Comparison of ENCODE assay signal across 9 cellular contexts in genomic region chr3:33385423-33385822, GRCh38. TPM values are rescaled to one million over a fixed set of nuclear protein-coding genes. Genes with fewer than 3 reads are reported as not detected.
DNase-seq lines count a peak whose midpoint lies in the region; FAIRE-seq and TF ChIP-seq lines count a peak whose summit lies in the region.
"Had no signal": no experiment of that assay in that cellular context is flagged by ENCODE, and none has a peak within 500 bp of the region (broad histone marks: within the 10 kb centered on the region; RNA-seq: fewer than 3 reads in every experiment).

No MANE protein-coding gene starts in this region.

- CTCF ChIA-PET in PC-9 (lab: Charles Lee), result no interaction called here

- POLR2A ChIA-PET in PC-9 (lab: Charles Lee; ENCODE audit: unreplicated experiment), result interaction anchor here (0.6 kb wide), 1 partner anchor 297 kb away, joined by 4 read pairs; no protein-coding TSS in a partner anchor

- no peak overlapping the region for H3K4me2 ChIP-seq in PC-9

- H3K9me2 ChIP-seq in PC-9 (ENCODE audit: insufficient read depth), result no peaks in the 10 kb centered on the region

- H3K27me3 ChIP-seq in bronchial epithelial cell (ENCODE audit: control insufficient read depth, insufficient read depth, low read length) (no peaks in the 10 kb centered on the region), PC-9 (ENCODE audit: insufficient read depth, low read depth) (no peaks in the 10 kb centered on the region)
- H3K27me3 ChIP-seq: body of pancreas had no signal

- FAIRE-seq in bronchial epithelial cell (lab: Jason Lieb, UNC), result no peak
- FAIRE-seq: D721Med had no signal

- no peak overlapping the region for H2AFZ ChIP-seq in PC-9

- no peak overlapping the region for H3K27ac ChIP-seq in PC-9
- H3K27ac ChIP-seq: body of pancreas had no signal

- no peaks in the 10 kb centered on the region for H3F3A ChIP-seq in PC-9 (ENCODE audit: insufficient read depth, low read depth)

- H3K4me3 ChIP-seq in bronchial epithelial cell (ENCODE audit: low read depth, low read length) (no peak overlapping the region), PC-9 (no peak overlapping the region)
- H3K4me3 ChIP-seq: body of pancreas had no signal

- no peaks in the 10 kb centered on the region for H3K4me1 ChIP-seq in PC-9 (replicated peaks; ENCODE audit: insufficient read depth)
- H3K4me1 ChIP-seq: body of pancreas had no signal

- no peaks in the 10 kb centered on the region for H4K20me1 ChIP-seq in PC-9 (ENCODE audit: insufficient read depth)

- H3K36me3 ChIP-seq in bronchial epithelial cell (ENCODE audit: control insufficient read depth, insufficient read depth, low read length), result peaks cover 7% of the 10 kb centered on the region
- H3K36me3 ChIP-seq in PC-9 (ENCODE audit: low read depth), result no peaks in the 10 kb centered on the region

- DNase-seq in LHCN-M2 (ENCODE audit: low read depth) (peak; percentile 14), bronchial epithelial cell (ENCODE audit: low read depth) (peak; percentile 35), PC-9 (no peak), NCI-H526 (lab: John Stamatoyannopoulos, UW) (no peak), NCI-H1436 (lab: John Stamatoyannopoulos, UW) (no peak)
- DNase-seq in activated CD4-positive, alpha-beta T cell treated with anti-CD3 and anti-CD28 coated beads for 4 hours, result peak; percentile 6
- peak; percentile 3 for DNase-seq in stimulated activated CD8-positive, alpha-beta memory T cell treated with anti-CD3 and anti-CD28 coated beads, Interleukin-15, amount 100 ng/mL, for 24 hours (ENCODE audit: low read depth)
- DNase-seq: body of pancreas had no signal

- BruUV-seq in PC-9 (replicated peaks; lab: Mats Ljungman, UMichigan), result no TSS peak

- intact Hi-C loops in PC-9 (cut with micrococcal nuclease; ENCODE audit: unreplicated experiment), result no loop called here

- no peak for TF ChIP-seq CTCF in bronchial epithelial cell (IDR thresholded peaks at IDR 0.05; ENCODE audit: insufficient read depth, low read length, severe bottlenecking)
- TF ChIP-seq CTCF in PC-9 (conservative IDR thresholded peaks at IDR 0.05), result no peak

- no peaks in the 10 kb centered on the region for H3K9me3 ChIP-seq in PC-9 (ENCODE audit: insufficient read depth, low read depth)
- H3K9me3 ChIP-seq: body of pancreas had no signal

- no peaks in the 10 kb centered on the region for H3K79me2 ChIP-seq in PC-9 (ENCODE audit: low read depth)

RNA-seq across cellular contexts. Expression of gene UBP1, which starts 54.8 kb away (rescaled TPM):
- total RNA-seq in LHCN-M2 (2014; rRNA removed) (35.9 and 37.8 TPM in 2 replicates), bronchial epithelial cell (32.9 and 34.8 TPM in 2 replicates), PC-9 (2021) (47.9 and 50.4 TPM in 2 replicates)
- polyA plus RNA-seq in LHCN-M2 (2012), result 27.1 TPM

Comparison
In these comparisons a context has a peak if more than half of its experiments do, and no peak if none do; other contexts are left out.
1. DNase-seq: peak in LHCN-M2 (single experiment), activated CD4-positive, alpha-beta T cell treated with anti-CD3 and anti-CD28 coated beads for 4 hours (2 of 2), bronchial epithelial cell (single experiment) and stimulated activated CD8-positive, alpha-beta memory T cell treated with anti-CD3 and anti-CD28 coated beads, Interleukin-15, amount 100 ng/mL, for 24 hours (single experiment); none in PC-9 (0 of 2), NCI-H526 (0 of 2) and NCI-H1436 (single experiment).